18 cellular contexts compared by ENCODE assay signal in the genomic region with DNA sequence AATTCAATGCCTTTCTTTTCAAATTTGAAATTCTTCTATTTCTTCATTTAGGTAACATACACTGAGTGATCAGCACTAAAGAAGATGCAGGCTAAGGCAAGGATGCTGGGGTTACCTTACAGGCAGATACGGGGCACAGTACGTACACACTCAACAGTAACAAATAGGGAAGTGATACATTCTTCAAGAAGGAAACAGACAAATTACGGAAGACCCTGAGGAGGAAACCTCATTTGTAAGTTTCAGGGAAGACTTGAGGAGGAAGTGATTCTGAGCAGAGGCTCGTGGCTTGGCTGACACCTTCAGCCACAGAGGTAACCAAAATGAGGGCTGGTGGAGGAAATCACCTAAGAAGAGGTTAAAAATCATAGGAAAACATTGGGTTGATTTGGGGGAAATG.
DNase-seq lines count a peak whose midpoint lies in the region; ATAC-seq and TF ChIP-seq lines count a peak whose summit lies in the region.
"Had no signal": no experiment of that assay in that cellular context is flagged by ENCODE, and none has a peak within 500 bp of the region (broad histone marks: within the 10 kb centered on the region; RNA-seq: fewer than 3 reads in every experiment).

No MANE protein-coding gene starts in this region.

- peaks cover 15% of the 10 kb centered on the region for H3K9me3 Mint-ChIP-seq in T-helper 2 cell treated with Interferon-gamma antibody and Interleukin-4, amounts not matched to agents 5 μg/mL and 100 μg/mL, for 36 hours
- H3K9me3 Mint-ChIP-seq in WTC11: peaks cover 5% of the 10 kb centered on the region; the same call in 1 of the 2 replicates
- H3K9me3 Mint-ChIP-seq: nephron had no signal

- no peak overlapping the region for H3K4me3 ChIP-seq in GM12864 (ENCODE audit: low read depth, low read length)
- H3K4me3 ChIP-seq: A549, ascending aorta, PC-9 had no signal

- H3K4me3 Mint-ChIP-seq in T-helper 2 cell treated with Interferon-gamma antibody and Interleukin-4, amounts not matched to agents 5 μg/mL and 100 μg/mL, for 36 hours: no peak overlapping the region
- no peak overlapping the region for H3K4me3 Mint-ChIP-seq in WTC11
- H3K4me3 Mint-ChIP-seq: activated B cell treated with CpG ODN at 0.5 μM for 24 hours, nephron had no signal

- H3K27ac Mint-ChIP-seq in T-helper 2 cell treated with Interferon-gamma antibody and Interleukin-4, amounts not matched to agents 5 μg/mL and 100 μg/mL, for 36 hours: no peak overlapping the region
- no peak overlapping the region for H3K27ac Mint-ChIP-seq in WTC11
- H3K27ac Mint-ChIP-seq: activated B cell treated with CpG ODN at 0.5 μM for 24 hours, nephron had no signal

- peak; percentile 16 for DNase-seq in GM12864 (ENCODE audit: low read depth)
- peak; percentile 3 for DNase-seq in RPMI8226
- DNase-seq in globus pallidus (ENCODE audit: low spot score): no peak
- DNase-seq in T-helper 2 cell treated with Interferon-gamma antibody and Interleukin-4, amounts not matched to agents 5 μg/mL and 100 μg/mL, for 36 hours (ENCODE audit: low spot score): no peak
- DNase-seq in WTC11 (ENCODE audit: low spot score): no peak
- DNase-seq: activated B cell treated with CpG ODN at 0.5 μM for 24 hours; activated effector memory CD4-positive, alpha-beta T cell treated with Interleukin-2 at 50 U/mL for 16 hours; EL; KBM-7; NCI-H1694 treated with DMSO at 0.1 percent for 48 hours; PC-9; stimulated activated CD4-positive, alpha-beta T cell treated with anti-CD3 and anti-CD28 coated beads, Interleukin-15, amount 100 ng/mL, for 24 hours had no signal

- ATAC-seq in GM19467 (IDR thresholded peaks at IDR 0.05; ENCODE audit: unreplicated experiment) (peak; percentile 59), HG03378 (IDR thresholded peaks at IDR 0.05; ENCODE audit: unreplicated experiment) (peak; percentile 82), WTC11 (no peak), HG02798 (IDR thresholded peaks at IDR 0.05; ENCODE audit: poor library complexity, unreplicated experiment) (no peak)
- ATAC-seq: A549 had no signal

- POLR2A ChIA-PET in WTC11 (lab: Charles Lee): no interaction called here

- TF ChIP-seq CTCF in GM12864 (IDR thresholded peaks at IDR 0.05; ENCODE audit: low read depth, low read length, missing control alignments) (no peak), WTC11 (IDR thresholded peaks at IDR 0.05) (no peak)

- no peaks in the 10 kb centered on the region for H3K27me3 Mint-ChIP-seq in T-helper 2 cell treated with Interferon-gamma antibody and Interleukin-4, amounts not matched to agents 5 μg/mL and 100 μg/mL, for 36 hours (ENCODE audit: low read depth)
- no peaks in the 10 kb centered on the region for H3K27me3 Mint-ChIP-seq in WTC11 (ENCODE audit: low read depth)
- H3K27me3 Mint-ChIP-seq: activated B cell treated with CpG ODN at 0.5 μM for 24 hours had no signal

- CTCF ChIA-PET in WTC11 (lab: Charles Lee): no interaction called here

- no peaks in the 10 kb centered on the region for H3K4me1 Mint-ChIP-seq in T-helper 2 cell treated with Interferon-gamma antibody and Interleukin-4, amounts not matched to agents 5 μg/mL and 100 μg/mL, for 36 hours (ENCODE audit: low read depth)
- H3K4me1 Mint-ChIP-seq in WTC11: peaks cover 12% of the 10 kb centered on the region
- H3K4me1 Mint-ChIP-seq: activated B cell treated with CpG ODN at 0.5 μM for 24 hours had no signal

- H3K36me3 Mint-ChIP-seq in T-helper 2 cell treated with Interferon-gamma antibody and Interleukin-4, amounts not matched to agents 5 μg/mL and 100 μg/mL, for 36 hours (ENCODE audit: low read depth): no peaks in the 10 kb centered on the region
- H3K36me3 Mint-ChIP-seq in WTC11: no peaks in the 10 kb centered on the region

TF ChIP-seq in WTC11, 78 proteins besides CTCF, POLR2A, EP300 and RAD21:
- no peak for TF ChIP-seq ZNF219 (CRISPR knock-in tag; IDR thresholded peaks at IDR 0.05; ENCODE audit: borderline replicate concordance)
- no peak for TF ChIP-seq SP1 (CRISPR knock-in tag; conservative IDR thresholded peaks at IDR 0.05)
- no peak for TF ChIP-seq MYBL2 (CRISPR knock-in tag; IDR thresholded peaks at IDR 0.05)
- TF ChIP-seq, protein P1, sequence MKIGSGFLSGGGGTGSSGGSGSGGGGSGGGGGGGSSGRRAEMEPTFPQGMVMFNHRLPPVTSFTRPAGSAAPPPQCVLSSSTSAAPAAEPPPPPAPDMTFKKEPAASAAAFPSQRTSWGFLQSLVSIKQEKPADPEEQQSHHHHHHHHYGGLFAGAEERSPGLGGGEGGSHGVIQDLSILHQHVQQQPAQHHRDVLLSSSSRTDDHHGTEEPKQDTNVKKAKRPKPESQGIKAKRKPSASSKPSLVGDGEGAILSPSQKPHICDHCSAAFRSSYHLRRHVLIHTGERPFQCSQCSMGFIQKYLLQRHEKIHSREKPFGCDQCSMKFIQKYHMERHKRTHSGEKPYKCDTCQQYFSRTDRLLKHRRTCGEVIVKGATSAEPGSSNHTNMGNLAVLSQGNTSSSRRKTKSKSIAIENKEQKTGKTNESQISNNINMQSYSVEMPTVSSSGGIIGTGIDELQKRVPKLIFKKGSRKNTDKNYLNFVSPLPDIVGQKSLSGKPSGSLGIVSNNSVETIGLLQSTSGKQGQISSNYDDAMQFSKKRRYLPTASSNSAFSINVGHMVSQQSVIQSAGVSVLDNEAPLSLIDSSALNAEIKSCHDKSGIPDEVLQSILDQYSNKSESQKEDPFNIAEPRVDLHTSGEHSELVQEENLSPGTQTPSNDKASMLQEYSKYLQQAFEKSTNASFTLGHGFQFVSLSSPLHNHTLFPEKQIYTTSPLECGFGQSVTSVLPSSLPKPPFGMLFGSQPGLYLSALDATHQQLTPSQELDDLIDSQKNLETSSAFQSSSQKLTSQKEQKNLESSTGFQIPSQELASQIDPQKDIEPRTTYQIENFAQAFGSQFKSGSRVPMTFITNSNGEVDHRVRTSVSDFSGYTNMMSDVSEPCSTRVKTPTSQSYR (CRISPR knock-in tag; IDR thresholded peaks at IDR 0.05): no peak
- TF ChIP-seq, protein P2, sequence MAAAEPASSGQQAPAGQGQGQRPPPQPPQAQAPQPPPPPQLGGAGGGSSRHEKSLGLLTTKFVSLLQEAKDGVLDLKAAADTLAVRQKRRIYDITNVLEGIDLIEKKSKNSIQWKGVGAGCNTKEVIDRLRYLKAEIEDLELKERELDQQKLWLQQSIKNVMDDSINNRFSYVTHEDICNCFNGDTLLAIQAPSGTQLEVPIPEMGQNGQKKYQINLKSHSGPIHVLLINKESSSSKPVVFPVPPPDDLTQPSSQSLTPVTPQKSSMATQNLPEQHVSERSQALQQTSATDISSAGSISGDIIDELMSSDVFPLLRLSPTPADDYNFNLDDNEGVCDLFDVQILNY (CRISPR knock-in tag; IDR thresholded peaks at IDR 0.05): no peak
- TF ChIP-seq, protein P3, sequence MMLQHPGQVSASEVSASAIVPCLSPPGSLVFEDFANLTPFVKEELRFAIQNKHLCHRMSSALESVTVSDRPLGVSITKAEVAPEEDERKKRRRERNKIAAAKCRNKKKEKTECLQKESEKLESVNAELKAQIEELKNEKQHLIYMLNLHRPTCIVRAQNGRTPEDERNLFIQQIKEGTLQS (CRISPR knock-in tag; conservative IDR thresholded peaks at IDR 0.05): no peak

Comparison
In these comparisons a context has a peak if more than half of its experiments do, and no peak if none do; other contexts are left out.
1. DNase-seq: peak in GM12864 (single experiment) and RPMI8226 (single experiment); none in globus pallidus (single experiment), T-helper 2 cell treated with Interferon-gamma antibody and Interleukin-4, amounts not matched to agents 5 μg/mL and 100 μg/mL, for 36 hours (single experiment) and WTC11 (single experiment).
2. ATAC-seq: peak in GM19467 (single experiment) and HG03378 (single experiment); none in WTC11 (single experiment) and HG02798 (single experiment).